Comparison of ENCODE assay signal across 11 cellular contexts in genomic region chr12:46366771-46367170, GRCh38. TPM values are rescaled to one million over a fixed set of nuclear protein-coding genes. Genes with fewer than 3 reads are reported as not detected.
DNase-seq lines count a peak whose midpoint lies in the region; ATAC-seq, FAIRE-seq and TF ChIP-seq lines count a peak whose summit lies in the region.
"Had no signal": no experiment of that assay in that cellular context is flagged by ENCODE, and none has a peak within 500 bp of the region (broad histone marks: within the 10 kb centered on the region; RNA-seq: fewer than 3 reads in every experiment).

No MANE protein-coding gene starts in this region.

- TF ChIP-seq CTCF in HepG2 (CRISPR knock-in tag; IDR thresholded peaks at IDR 0.05) = no peak
- TF ChIP-seq CTCF in tibial artery (IDR thresholded peaks at IDR 0.05) = no peak

- no peak for DNase-seq in T-helper 2 cell treated with Interferon-gamma antibody and Interleukin-4, amounts not matched to agents 5 μg/mL and 100 μg/mL, for 36 hours (ENCODE audit: low spot score)
- no peak for DNase-seq in T-helper 2 cell
- no peak for DNase-seq in activated naive CD8-positive, alpha-beta T cell treated with anti-CD3 and anti-CD28 coated beads, Interleukin-2, amount 50 U/mL, for 24 hours
- no peak for DNase-seq in HepG2 (ENCODE audit: low spot score)
- DNase-seq in tibial artery = no peak
- no peak for DNase-seq in germinal center (ENCODE audit: low spot score)
- DNase-seq: anterior cingulate cortex, foreskin melanocyte, NCI-H1694 treated with DMSO at 0.1 percent for 48 hours had no signal

- in situ Hi-C loops in HepG2 (cut with HindIII; ENCODE audit: extremely low pct_ligation_motif_present, low pct_unique_long_range_greater_than_20kb) = no loop called here

- BruUV-seq in HepG2 (replicated peaks; lab: Mats Ljungman, UMichigan) = no TSS peak

- no peak for TF ChIP-seq EP300 in HepG2 (IDR thresholded peaks at IDR 0.05; ENCODE audit: low read depth in 2 of 2, low read length in 2 of 2)
- TF ChIP-seq EP300 in HepG2 (CRISPR knock-in tag; IDR thresholded peaks at IDR 0.05; ENCODE audit: borderline replicate concordance) = no peak

- FAIRE-seq in HepG2 (lab: Jason Lieb, UNC) = no peak

- TF ChIP-seq POLR2A in HepG2 (IDR thresholded peaks at IDR 0.05; ENCODE audit: insufficient read depth in 1 of 2, low read depth in 2 of 2, low read length in 2 of 2) = peak; percentile 11 to 57; a peak in 2 of 4 replicates

- intact Hi-C loops in HepG2 (cut with micrococcal nuclease; ENCODE audit: unreplicated experiment) (loop anchor here (10.0 kb wide), 1 partner anchor 372 kb away; the partner anchor contains the start of gene SCAF11), tibial artery (cut with DNase I; ENCODE audit: low total_unique reads) (no loop called here)

- H3K27ac ChIP-seq in HepG2 (ENCODE audit: extremely low read length, insufficient read depth, low read length) (peak overlapping the region; percentile 97), tibial artery (peak overlapping the region; percentile 96)

- no peaks in the 10 kb centered on the region for H3K9me3 Mint-ChIP-seq in T-helper 2 cell treated with Interferon-gamma antibody and Interleukin-4, amounts not matched to agents 5 μg/mL and 100 μg/mL, for 36 hours
- no peaks in the 10 kb centered on the region for H3K9me3 Mint-ChIP-seq in activated naive CD8-positive, alpha-beta T cell treated with anti-CD3 and anti-CD28 coated beads, Interleukin-2, amount 50 U/mL, for 24 hours

- H2AFZ ChIP-seq in HepG2 (ENCODE audit: low read length) = no peak overlapping the region

- H3K4me3 Mint-ChIP-seq in T-helper 2 cell treated with Interferon-gamma antibody and Interleukin-4, amounts not matched to agents 5 μg/mL and 100 μg/mL, for 36 hours = peak overlapping the region; percentile 97
- no peak overlapping the region for H3K4me3 Mint-ChIP-seq in activated naive CD8-positive, alpha-beta T cell treated with anti-CD3 and anti-CD28 coated beads, Interleukin-2, amount 50 U/mL, for 24 hours

- POLR2A ChIA-PET in HepG2 (lab: Yijun Ruan, JAX) = interaction anchor here (1.2 to 3.2 kb wide), 4 partner anchors 9 to 157 kb away, joined by 3 to 14 read pairs (median 8); no protein-coding TSS in a partner anchor

- H3K36me3 ChIP-seq in HepG2 (replicated peaks in 1 of 2; ENCODE audit: control insufficient read depth in 1 of 2, insufficient read depth in 2 of 2, low read length in 2 of 2) = peaks cover 38 to 94% of the 10 kb centered on the region in 2 experiments
- peaks cover 94 to 100% (median 94%) of the 10 kb centered on the region in 3 donors for H3K36me3 ChIP-seq in tibial artery

- H3K27me3 Mint-ChIP-seq in T-helper 2 cell treated with Interferon-gamma antibody and Interleukin-4, amounts not matched to agents 5 μg/mL and 100 μg/mL, for 36 hours (ENCODE audit: low read depth) = peaks cover 3% of the 10 kb centered on the region
- H3K27me3 Mint-ChIP-seq in activated naive CD8-positive, alpha-beta T cell treated with anti-CD3 and anti-CD28 coated beads, Interleukin-2, amount 50 U/mL, for 24 hours = peaks cover 7% of the 10 kb centered on the region

- no peaks in the 10 kb centered on the region for H3K9me3 ChIP-seq in HepG2 (ENCODE audit: low read length)
- H3K9me3 ChIP-seq in tibial artery = no peaks in the 10 kb centered on the region

- H3K4me2 ChIP-seq in HepG2 (ENCODE audit: low read depth, low read length) = peak overlapping the region; percentile 94

- ATAC-seq in activated naive CD8-positive, alpha-beta T cell treated with anti-CD3 and anti-CD28 coated beads, Interleukin-2, amount 50 U/mL, for 24 hours = no peak
- no peak for ATAC-seq in HepG2
- no peak for ATAC-seq in GM21825 (IDR thresholded peaks at IDR 0.05; ENCODE audit: unreplicated experiment)
- ATAC-seq in HG02571 (IDR thresholded peaks at IDR 0.05; ENCODE audit: unreplicated experiment) = no peak

- TF ChIP-seq RAD21 in HepG2 (CRISPR knock-in tag; IDR thresholded peaks at IDR 0.05) = no peak

- CTCF ChIA-PET in HepG2 (lab: Yijun Ruan, JAX; ENCODE audit: low intra/inter-chr PET ratio, low total read pairs) = no interaction called here

- no peaks in the 10 kb centered on the region; a peak in 2 of 5 replicates for H3K27me3 ChIP-seq in HepG2 (ENCODE audit: control insufficient read depth in 1 of 2, insufficient read depth in 2 of 2, low read length in 2 of 2)
- no peaks in the 10 kb centered on the region for H3K27me3 ChIP-seq in tibial artery

- H3K9ac ChIP-seq in HepG2 (ENCODE audit: insufficient read depth, low read depth, low read length) = peak overlapping the region; percentile 98

- WGBS in HepG2 (ENCODE audit: low lambda C conversion rate) = 45% methylated on average over 5 of the region's 5 CpGs

- H3K4me3 ChIP-seq in HepG2 (replicated peaks in 1 of 3; ENCODE audit: insufficient read depth in 1 of 3, low read depth in 2 of 3, low read length in 3 of 3) (peak overlapping the region; percentile 84 to 96 (median 94); a peak in 5 of 6 replicates), tibial artery (peak overlapping the region; percentile 88 to 99)

- peaks cover 67% of the 10 kb centered on the region for H3K4me1 ChIP-seq in HepG2 (ENCODE audit: insufficient read depth, low read length)
- peaks cover 4 to 86% (median 50%) of the 10 kb centered on the region in 4 donors for H3K4me1 ChIP-seq in tibial artery

- H4K20me1 ChIP-seq in HepG2 (ENCODE audit: insufficient read depth, low read length) = peaks cover 100% of the 10 kb centered on the region

- peaks cover 94% of the 10 kb centered on the region for H3K36me3 Mint-ChIP-seq in T-helper 2 cell treated with Interferon-gamma antibody and Interleukin-4, amounts not matched to agents 5 μg/mL and 100 μg/mL, for 36 hours (ENCODE audit: low read depth)
- peaks cover 95% of the 10 kb centered on the region for H3K36me3 Mint-ChIP-seq in activated naive CD8-positive, alpha-beta T cell treated with anti-CD3 and anti-CD28 coated beads, Interleukin-2, amount 50 U/mL, for 24 hours (ENCODE audit: low read depth)

- peak overlapping the region; percentile 9 for H3K27ac Mint-ChIP-seq in T-helper 2 cell treated with Interferon-gamma antibody and Interleukin-4, amounts not matched to agents 5 μg/mL and 100 μg/mL, for 36 hours
- H3K27ac Mint-ChIP-seq in activated naive CD8-positive, alpha-beta T cell treated with anti-CD3 and anti-CD28 coated beads, Interleukin-2, amount 50 U/mL, for 24 hours = peak overlapping the region; percentile 81

- peaks cover 54% of the 10 kb centered on the region for H3K79me2 ChIP-seq in HepG2 (ENCODE audit: insufficient read depth, low read length)

- H3K4me1 Mint-ChIP-seq in T-helper 2 cell treated with Interferon-gamma antibody and Interleukin-4, amounts not matched to agents 5 μg/mL and 100 μg/mL, for 36 hours (ENCODE audit: low read depth) = peaks cover 64% of the 10 kb centered on the region
- peaks cover 92% of the 10 kb centered on the region for H3K4me1 Mint-ChIP-seq in activated naive CD8-positive, alpha-beta T cell treated with anti-CD3 and anti-CD28 coated beads, Interleukin-2, amount 50 U/mL, for 24 hours

TF ChIP-seq in HepG2, 621 proteins besides CTCF, POLR2A, EP300 and RAD21 (continues in another document):
- peak; percentile 18; the same call in 1 of the 2 replicates for TF ChIP-seq POLR2G (IDR thresholded peaks at IDR 0.05; ENCODE audit: low read depth, low read length)
- no peak for TF ChIP-seq IRF2 (CRISPR knock-in tag; IDR thresholded peaks at IDR 0.05)
- TF ChIP-seq PAF1 (CRISPR knock-in tag; IDR thresholded peaks at IDR 0.05) = peak; percentile 91
- TF ChIP-seq RBM22 (optimal IDR thresholded peaks at IDR 0.05; ENCODE audit: low read length) = peak; percentile 81
- TF ChIP-seq ZFX (CRISPR knock-in tag; IDR thresholded peaks at IDR 0.05; ENCODE audit: low read depth) = no peak
- TF ChIP-seq, protein P1, sequence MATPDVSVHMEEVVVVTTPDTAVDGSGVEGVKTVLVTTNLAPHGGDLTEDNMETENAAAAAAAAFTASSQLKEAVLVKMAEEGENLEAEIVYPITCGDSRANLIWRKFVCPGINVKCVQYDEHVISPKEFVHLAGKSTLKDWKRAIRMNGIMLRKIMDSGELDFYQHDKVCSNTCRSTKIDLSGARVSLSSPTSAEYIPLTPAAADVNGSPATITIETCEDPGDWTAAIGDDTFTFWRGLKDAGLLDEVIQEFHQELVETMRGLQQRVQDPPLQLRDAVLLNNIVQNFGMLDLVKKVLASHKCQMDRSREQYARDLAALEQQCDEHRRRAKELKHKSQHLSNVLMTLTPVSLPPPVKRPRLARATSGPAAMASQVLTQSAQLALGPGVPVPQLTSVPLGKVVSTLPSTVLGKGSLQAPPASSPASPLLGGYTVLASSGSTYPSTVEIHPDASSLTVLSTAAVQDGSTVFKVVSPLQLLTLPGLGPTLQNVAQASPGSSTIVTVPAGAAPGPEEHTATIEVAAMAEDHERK (CRISPR knock-in tag; IDR thresholded peaks at IDR 0.05; ENCODE audit: low read depth) = no peak
- peak; percentile 21; the same call in 1 of the 2 replicates for TF ChIP-seq SIN3A (IDR thresholded peaks at IDR 0.05; ENCODE audit: borderline replicate concordance, low read depth, low read length)
- TF ChIP-seq ZNF550 (CRISPR knock-in tag; IDR thresholded peaks at IDR 0.05; ENCODE audit: borderline replicate concordance) = no peak
- 0 out of 2 replicates have a peak, but pooled peaks have one; percentile 18 for TF ChIP-seq ZC3H13 (CRISPR knock-in tag; IDR thresholded peaks at IDR 0.05)

RNA-seq across cellular contexts. Expression of gene SLC38A2, which starts 5.8 kb away (rescaled TPM):
- total RNA-seq in HepG2 (2016; rRNA removed; fragmentation: Illumina TruSeq; extraction: Trizol) = 230 and 368 TPM in 2 replicates
- 31.8 and 45.4 TPM in 2 replicates for total RNA-seq in HepG2 (2016; cell fraction: cytosol; rRNA removed; fragmentation: Illumina TruSeq; extraction: Trizol; ENCODE audit: low read depth)
- total RNA-seq in HepG2 (2016; cell fraction: insoluble cytoplasmic fraction; rRNA removed; fragmentation: Illumina TruSeq; extraction: Trizol) = 210 and 375 TPM in 2 replicates
- 98.8 and 127 TPM in 2 replicates for total RNA-seq in HepG2 (2016; cell fraction: membrane; rRNA removed; fragmentation: Illumina TruSeq; extraction: Trizol)
- total RNA-seq in HepG2 (2016; cell fraction: nucleus; rRNA removed; fragmentation: Illumina TruSeq; extraction: Trizol) = 947 and 961 TPM in 2 replicates
- polyA plus RNA-seq in HepG2 (2011; rRNA removed) = 861 and 880 TPM in 2 replicates
- 346 and 636 TPM in 2 replicates for polyA plus RNA-seq in HepG2 (2011; cell fraction: cytosol; rRNA removed)
- polyA plus RNA-seq in HepG2 (2011; cell fraction: nucleus; rRNA removed) = 926 and 1,239 TPM in 2 replicates
- polyA plus RNA-seq in HepG2 (2012) = 836 and 868 TPM in 2 replicates
- 8.1 TPM in 2 replicates for polyA plus RNA-seq in HepG2 (2016; cell fraction: cytosol; fragmentation: Illumina TruSeq; extraction: Trizol; ENCODE audit: low read depth)
- 138 and 148 TPM in 2 replicates for polyA plus RNA-seq in HepG2 (2016; cell fraction: insoluble cytoplasmic fraction; fragmentation: Illumina TruSeq; extraction: Trizol; ENCODE audit: low read depth)
- 24.1 and 28.9 TPM in 2 replicates for polyA plus RNA-seq in HepG2 (2016; cell fraction: membrane; fragmentation: Illumina TruSeq; extraction: Trizol; ENCODE audit: low read depth)
- 882 and 909 TPM in 2 replicates for polyA plus RNA-seq in HepG2 (2016; cell fraction: nucleus; fragmentation: Illumina TruSeq; extraction: Trizol; ENCODE audit: insufficient read depth, low read depth)
- 406 and 1,055 TPM in 2 replicates for polyA minus RNA-seq in HepG2 (2011; rRNA and poly(A)+ RNA removed; ENCODE audit: low replicate concordance)
- polyA minus RNA-seq in HepG2 (2011; cell fraction: cytosol; rRNA and poly(A)+ RNA removed) = 1,075 and 1,302 TPM in 2 replicates
- 2,125 and 2,864 TPM in 2 replicates for polyA minus RNA-seq in HepG2 (2011; cell fraction: nucleus; rRNA and poly(A)+ RNA removed)
